ENCODE assay signal across 35 cellular contexts in genomic region chr10:82750538-82750937, GRCh38.
"Had no signal": no experiment of that assay in that cellular context is flagged by ENCODE, and none has a peak within 500 bp of the region (broad histone marks: within the 10 kb centered on the region; RNA-seq: fewer than 3 reads in every experiment).

No MANE protein-coding gene starts in this region.

- H3K9me3 ChIP-seq: MG63 had no signal

- H3K4me3 ChIP-seq: MG63 had no signal

- H3K27me3 ChIP-seq: MG63 had no signal

- H3K36me3 ChIP-seq: MG63 had no signal

- DNase-seq: Kasumi-1, MG63, MM.1S, MV-4-11, NCI-H1048, NCI-H1092, NCI-H1092 treated with DMSO at 0.1 percent for 48 hours, NCI-H1105, NCI-H1417, NCI-H1417 treated with DMSO at 0.1 percent for 48 hours, NCI-H1436, NCI-H1436 treated with DMSO at 0.1 percent for 48 hours, NCI-H146, NCI-H1694, NCI-H1694 treated with DMSO at 0.1 percent for 48 hours, NCI-H187, NCI-H187 treated with DMSO at 0.1 percent for 48 hours, NCI-H1930, NCI-H2029, NCI-H2029 treated with DMSO at 0.1 percent for 48 hours, NCI-H2081, NCI-H2107, NCI-H2171, NCI-H2171 treated with DMSO at 0.1 percent for 48 hours, NCI-H2227 treated with DMSO at 0.1 percent for 48 hours, NCI-H226, NCI-H345, NCI-H446, NCI-H446 treated with DMSO at 0.1 percent for 48 hours, NCI-H510A, NCI-H510A treated with DMSO at 0.1 percent for 48 hours, NCI-H524, NCI-H524 treated with DMSO at 0.1 percent for 48 hours, NCI-H526, NCI-H526 treated with DMSO at 0.1 percent for 48 hours had no signal
